Comparison of ENCODE assay signal across 1 cellular context in the genomic region with DNA sequence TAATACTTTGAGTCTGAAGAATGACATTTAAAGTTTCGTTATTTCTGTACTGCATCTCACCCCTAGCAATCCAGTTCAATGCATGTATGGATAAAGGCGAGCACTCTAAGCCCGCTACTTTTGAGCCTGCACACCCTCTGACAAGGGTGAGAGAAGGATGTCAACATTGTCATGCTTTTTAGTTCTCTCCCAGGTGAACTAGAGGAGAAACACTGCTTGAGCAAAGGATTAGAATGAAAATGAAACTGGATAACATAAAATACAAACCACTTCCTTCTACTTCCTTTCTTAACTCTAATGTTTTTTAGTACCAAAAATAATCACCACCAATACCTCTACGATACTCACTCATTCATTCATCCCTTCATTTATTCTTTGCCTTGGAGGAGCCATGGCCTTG.
TF ChIP-seq lines count a peak whose summit lies in the region.

No MANE protein-coding gene starts in this region.

TF ChIP-seq in SK-N-SH, 30 proteins besides CTCF, POLR2A, EP300 and RAD21 (continued from another document):
- TF ChIP-seq, protein P1, sequence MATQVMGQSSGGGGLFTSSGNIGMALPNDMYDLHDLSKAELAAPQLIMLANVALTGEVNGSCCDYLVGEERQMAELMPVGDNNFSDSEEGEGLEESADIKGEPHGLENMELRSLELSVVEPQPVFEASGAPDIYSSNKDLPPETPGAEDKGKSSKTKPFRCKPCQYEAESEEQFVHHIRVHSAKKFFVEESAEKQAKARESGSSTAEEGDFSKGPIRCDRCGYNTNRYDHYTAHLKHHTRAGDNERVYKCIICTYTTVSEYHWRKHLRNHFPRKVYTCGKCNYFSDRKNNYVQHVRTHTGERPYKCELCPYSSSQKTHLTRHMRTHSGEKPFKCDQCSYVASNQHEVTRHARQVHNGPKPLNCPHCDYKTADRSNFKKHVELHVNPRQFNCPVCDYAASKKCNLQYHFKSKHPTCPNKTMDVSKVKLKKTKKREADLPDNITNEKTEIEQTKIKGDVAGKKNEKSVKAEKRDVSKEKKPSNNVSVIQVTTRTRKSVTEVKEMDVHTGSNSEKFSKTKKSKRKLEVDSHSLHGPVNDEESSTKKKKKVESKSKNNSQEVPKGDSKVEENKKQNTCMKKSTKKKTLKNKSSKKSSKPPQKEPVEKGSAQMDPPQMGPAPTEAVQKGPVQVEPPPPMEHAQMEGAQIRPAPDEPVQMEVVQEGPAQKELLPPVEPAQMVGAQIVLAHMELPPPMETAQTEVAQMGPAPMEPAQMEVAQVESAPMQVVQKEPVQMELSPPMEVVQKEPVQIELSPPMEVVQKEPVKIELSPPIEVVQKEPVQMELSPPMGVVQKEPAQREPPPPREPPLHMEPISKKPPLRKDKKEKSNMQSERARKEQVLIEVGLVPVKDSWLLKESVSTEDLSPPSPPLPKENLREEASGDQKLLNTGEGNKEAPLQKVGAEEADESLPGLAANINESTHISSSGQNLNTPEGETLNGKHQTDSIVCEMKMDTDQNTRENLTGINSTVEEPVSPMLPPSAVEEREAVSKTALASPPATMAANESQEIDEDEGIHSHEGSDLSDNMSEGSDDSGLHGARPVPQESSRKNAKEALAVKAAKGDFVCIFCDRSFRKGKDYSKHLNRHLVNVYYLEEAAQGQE (IDR thresholded peaks at IDR 0.05; ENCODE audit: low read depth, low read length): no peak
- TF ChIP-seq GATA2 (CRISPR knock-in tag; IDR thresholded peaks at IDR 0.05): no peak
- no peak for TF ChIP-seq SIN3A (IDR thresholded peaks at IDR 0.05; ENCODE audit: borderline replicate concordance, low read depth, low read length)
- TF ChIP-seq, protein P2, sequence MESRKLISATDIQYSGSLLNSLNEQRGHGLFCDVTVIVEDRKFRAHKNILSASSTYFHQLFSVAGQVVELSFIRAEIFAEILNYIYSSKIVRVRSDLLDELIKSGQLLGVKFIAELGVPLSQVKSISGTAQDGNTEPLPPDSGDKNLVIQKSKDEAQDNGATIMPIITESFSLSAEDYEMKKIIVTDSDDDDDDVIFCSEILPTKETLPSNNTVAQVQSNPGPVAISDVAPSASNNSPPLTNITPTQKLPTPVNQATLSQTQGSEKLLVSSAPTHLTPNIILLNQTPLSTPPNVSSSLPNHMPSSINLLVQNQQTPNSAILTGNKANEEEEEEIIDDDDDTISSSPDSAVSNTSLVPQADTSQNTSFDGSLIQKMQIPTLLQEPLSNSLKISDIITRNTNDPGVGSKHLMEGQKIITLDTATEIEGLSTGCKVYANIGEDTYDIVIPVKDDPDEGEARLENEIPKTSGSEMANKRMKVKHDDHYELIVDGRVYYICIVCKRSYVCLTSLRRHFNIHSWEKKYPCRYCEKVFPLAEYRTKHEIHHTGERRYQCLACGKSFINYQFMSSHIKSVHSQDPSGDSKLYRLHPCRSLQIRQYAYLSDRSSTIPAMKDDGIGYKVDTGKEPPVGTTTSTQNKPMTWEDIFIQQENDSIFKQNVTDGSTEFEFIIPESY (IDR thresholded peaks at IDR 0.05; ENCODE audit: borderline replicate concordance, low read depth): no peak
- TF ChIP-seq MXI1 (IDR thresholded peaks at IDR 0.05; ENCODE audit: low read depth, low read length): no peak
- no peak for TF ChIP-seq GABPA (IDR thresholded peaks at IDR 0.05; ENCODE audit: low read depth)
- TF ChIP-seq, protein P3, sequence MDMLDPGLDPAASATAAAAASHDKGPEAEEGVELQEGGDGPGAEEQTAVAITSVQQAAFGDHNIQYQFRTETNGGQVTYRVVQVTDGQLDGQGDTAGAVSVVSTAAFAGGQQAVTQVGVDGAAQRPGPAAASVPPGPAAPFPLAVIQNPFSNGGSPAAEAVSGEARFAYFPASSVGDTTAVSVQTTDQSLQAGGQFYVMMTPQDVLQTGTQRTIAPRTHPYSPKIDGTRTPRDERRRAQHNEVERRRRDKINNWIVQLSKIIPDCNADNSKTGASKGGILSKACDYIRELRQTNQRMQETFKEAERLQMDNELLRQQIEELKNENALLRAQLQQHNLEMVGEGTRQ (IDR thresholded peaks at IDR 0.05; ENCODE audit: borderline replicate concordance, low read depth, low read length): no peak
- TF ChIP-seq EZH2phosphoT487 (IDR thresholded peaks at IDR 0.05; ENCODE audit: borderline replicate concordance, low read depth): no peak
- TF ChIP-seq, protein P4, sequence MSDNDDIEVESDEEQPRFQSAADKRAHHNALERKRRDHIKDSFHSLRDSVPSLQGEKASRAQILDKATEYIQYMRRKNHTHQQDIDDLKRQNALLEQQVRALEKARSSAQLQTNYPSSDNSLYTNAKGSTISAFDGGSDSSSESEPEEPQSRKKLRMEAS (IDR thresholded peaks at IDR 0.05; ENCODE audit: low read depth): no peak
- TF ChIP-seq JUND (IDR thresholded peaks at IDR 0.05): no peak
- TF ChIP-seq TEAD4 (IDR thresholded peaks at IDR 0.05; ENCODE audit: borderline replicate concordance, insufficient read depth): no peak
